14 cellular contexts compared by ENCODE assay signal in the genomic region with DNA sequence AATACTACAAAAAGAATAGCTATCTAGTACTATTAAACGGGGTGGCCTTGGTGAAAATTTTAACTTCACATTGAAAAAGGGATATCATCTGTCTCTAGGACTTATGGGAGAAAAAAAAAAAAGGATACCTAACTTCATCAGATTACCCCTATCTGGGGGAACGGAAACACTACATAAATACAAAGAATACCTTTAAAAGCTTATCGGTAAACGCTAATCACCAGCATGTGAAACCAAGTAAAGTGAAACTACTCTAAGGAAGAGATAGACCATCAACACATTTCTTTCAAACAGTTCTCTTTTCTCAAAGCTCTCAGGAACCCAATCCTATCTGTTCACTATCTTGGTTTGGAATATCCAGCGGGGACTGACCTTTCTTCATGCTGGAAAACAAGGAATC. TPM values are rescaled to one million over a fixed set of nuclear protein-coding genes. Genes with fewer than 3 reads are reported as not detected.
A peak's percentile ranks its signal among the peaks of the same experiment; 100 is the strongest.
DNase-seq lines count a peak whose midpoint lies in the region; ATAC-seq, FAIRE-seq and TF ChIP-seq lines count a peak whose summit lies in the region.
"Had no signal": no experiment of that assay in that cellular context is flagged by ENCODE, and none has a peak within 500 bp of the region (broad histone marks: within the 10 kb centered on the region; RNA-seq: fewer than 3 reads in every experiment).

No MANE protein-coding gene starts in this region.

- no peaks in the 10 kb centered on the region for H3K27me3 ChIP-seq in naive thymus-derived CD4-positive, alpha-beta T cell (ENCODE audit: control insufficient read depth in 2 of 2, insufficient read depth in 2 of 2, low read length in 2 of 2)
- no peaks in the 10 kb centered on the region for H3K27me3 ChIP-seq in pancreas
- H3K27me3 ChIP-seq: colonic mucosa, upper lobe of left lung had no signal

- peak overlapping the region; percentile 27 for H3K4me3 Mint-ChIP-seq in activated CD4-positive, alpha-beta memory T cell treated with anti-CD3 and anti-CD28 coated beads for 36 hours
- peak overlapping the region in 8 of 10 donors; percentile 35 to 78 (median 72) for H3K4me3 Mint-ChIP-seq in naive thymus-derived CD4-positive, alpha-beta T cell

- ATAC-seq in GM21529 (IDR thresholded peaks at IDR 0.05; ENCODE audit: unreplicated experiment) (peak; percentile 16), pancreas (no peak), GM19035 (IDR thresholded peaks at IDR 0.05; ENCODE audit: unreplicated experiment) (no peak)
- ATAC-seq in naive thymus-derived CD4-positive, alpha-beta T cell: no peak
- ATAC-seq: Right ventricle myocardium inferior had no signal

- 46 to 62% methylated on average over 5 of the region's 5 CpGs for WGBS in pancreas, 2 donors

- no peak overlapping the region for H3K4me3 ChIP-seq in naive thymus-derived CD4-positive, alpha-beta T cell (ENCODE audit: low read length)
- no peak overlapping the region for H3K4me3 ChIP-seq in pancreas
- H3K4me3 ChIP-seq: colonic mucosa, upper lobe of left lung had no signal

- no peak for FAIRE-seq in pancreas (lab: Jason Lieb, UNC)
- FAIRE-seq: A204.1 had no signal

- H3K27ac ChIP-seq in naive thymus-derived CD4-positive, alpha-beta T cell (ENCODE audit: low read depth, low read length): no peak overlapping the region
- H3K27ac ChIP-seq in pancreas: no peak overlapping the region
- H3K27ac ChIP-seq: colonic mucosa, upper lobe of left lung had no signal

- H3K27ac Mint-ChIP-seq in activated CD4-positive, alpha-beta memory T cell treated with anti-CD3 and anti-CD28 coated beads for 36 hours: no peak overlapping the region
- peak overlapping the region in 6 of 9 donors; percentile 42 to 87 (median 68) for H3K27ac Mint-ChIP-seq in naive thymus-derived CD4-positive, alpha-beta T cell

- intact Hi-C loops in activated CD4-positive, alpha-beta memory T cell treated with anti-CD3 and anti-CD28 coated beads for 36 hours (cut with micrococcal nuclease): no loop called here
- intact Hi-C loops in naive thymus-derived CD4-positive, alpha-beta T cell (cut with micrococcal nuclease): no loop called here
- intact Hi-C loops in pancreas (cut with DNase I): no loop called here

- H3K4me1 ChIP-seq in naive thymus-derived CD4-positive, alpha-beta T cell (ENCODE audit: control insufficient read depth in 2 of 2, insufficient read depth in 2 of 2, low read length in 2 of 2): peaks cover 8 to 19% of the 10 kb centered on the region in 2 donors
- peaks cover 2 to 21% (median 15%) of the 10 kb centered on the region in 3 donors for H3K4me1 ChIP-seq in pancreas

- no peaks in the 10 kb centered on the region for H3K9me3 Mint-ChIP-seq in activated CD4-positive, alpha-beta memory T cell treated with anti-CD3 and anti-CD28 coated beads for 36 hours
- peaks cover 0 to 2% (median 0%) of the 10 kb centered on the region in 11 donors for H3K9me3 Mint-ChIP-seq in naive thymus-derived CD4-positive, alpha-beta T cell

- peaks cover 0 to 13% (median 0%) of the 10 kb centered on the region in 3 experiments for H3K36me3 ChIP-seq in naive thymus-derived CD4-positive, alpha-beta T cell (ENCODE audit: control insufficient read depth in 2 of 3, insufficient read depth in 3 of 3, low read length in 3 of 3)
- peaks cover 0 to 2% (median 0%) of the 10 kb centered on the region in 3 donors for H3K36me3 ChIP-seq in pancreas
- H3K36me3 ChIP-seq: colonic mucosa had no signal

- DNase-seq in NOMO-1 treated with DMSO at 0.1 percent for 48 hours (lab: John Stamatoyannopoulos, UW; ENCODE audit: unreplicated experiment) (peak; percentile 56), NOMO-1 treated with dmso at 0.1 percent for 144 hours (lab: John Stamatoyannopoulos, UW; ENCODE audit: unreplicated experiment) (no peak), AML-193 (lab: John Stamatoyannopoulos, UW) (no peak), pancreas (no peak)
- no peak for DNase-seq in activated CD4-positive, alpha-beta memory T cell treated with anti-CD3 and anti-CD28 coated beads for 36 hours
- DNase-seq in naive thymus-derived CD4-positive, alpha-beta T cell: no peak
- DNase-seq: colonic mucosa, DMS79 treated with DMSO at 0.1 percent for 48 hours, NCI-H345, upper lobe of left lung had no signal

- CTCF ChIA-PET in activated CD4-positive, alpha-beta memory T cell treated with anti-CD3 and anti-CD28 coated beads for 36 hours (lab: Charles Lee): interaction anchor here (0.7 to 0.8 kb wide), 5 partner anchors 38 to 381 kb away, joined by 3 to 4 read pairs (median 3); no protein-coding TSS in a partner anchor
- CTCF ChIA-PET in naive thymus-derived CD4-positive, alpha-beta T cell (lab: Charles Lee): interaction anchor here (0.6 kb wide), 1 partner anchor 43 kb away, joined by 3 read pairs; no protein-coding TSS in a partner anchor

- POLR2A ChIA-PET in activated CD4-positive, alpha-beta memory T cell treated with anti-CD3 and anti-CD28 coated beads for 36 hours (lab: Charles Lee): no interaction called here
- POLR2A ChIA-PET in naive thymus-derived CD4-positive, alpha-beta T cell (lab: Charles Lee): interaction anchor here (0.6 kb wide), 1 partner anchor 238 kb away, joined by 7 read pairs; no protein-coding TSS in a partner anchor

- H3K9me3 ChIP-seq in naive thymus-derived CD4-positive, alpha-beta T cell (ENCODE audit: control insufficient read depth in 2 of 3, low read length in 3 of 3): no peaks in the 10 kb centered on the region
- H3K9me3 ChIP-seq in pancreas: no peaks in the 10 kb centered on the region
- H3K9me3 ChIP-seq: colonic mucosa, upper lobe of left lung had no signal

- no peak for TF ChIP-seq CTCF in pancreas (IDR thresholded peaks at IDR 0.05)

- H3K27me3 Mint-ChIP-seq in activated CD4-positive, alpha-beta memory T cell treated with anti-CD3 and anti-CD28 coated beads for 36 hours: no peaks in the 10 kb centered on the region
- H3K27me3 Mint-ChIP-seq in naive thymus-derived CD4-positive, alpha-beta T cell: peaks cover 0 to 4% (median 0%) of the 10 kb centered on the region in 5 donors

- H3K36me3 Mint-ChIP-seq in activated CD4-positive, alpha-beta memory T cell treated with anti-CD3 and anti-CD28 coated beads for 36 hours: peaks cover 7% of the 10 kb centered on the region
- peaks cover 0 to 15% (median 12%) of the 10 kb centered on the region in 5 donors for H3K36me3 Mint-ChIP-seq in naive thymus-derived CD4-positive, alpha-beta T cell

- H3K4me1 Mint-ChIP-seq in activated CD4-positive, alpha-beta memory T cell treated with anti-CD3 and anti-CD28 coated beads for 36 hours (ENCODE audit: low read depth): peaks cover 20% of the 10 kb centered on the region
- H3K4me1 Mint-ChIP-seq in naive thymus-derived CD4-positive, alpha-beta T cell: peaks cover 17 to 55% (median 44%) of the 10 kb centered on the region in 7 donors

RNA-seq across cellular contexts. Expression of gene KICS2, which starts 3.5 kb away (rescaled TPM):
- 10 to 100 TPM; 12.4 to 14.1 TPM for total RNA-seq in activated CD4-positive, alpha-beta memory T cell treated with anti-CD3 and anti-CD28 coated beads for 36 hours
- total RNA-seq in naive thymus-derived CD4-positive, alpha-beta T cell: 10 to 100 TPM; 11.7 to 26.9 (median 19.5) TPM
- polyA plus RNA-seq in naive thymus-derived CD4-positive, alpha-beta T cell: 10 to 100 TPM; 11.3 to 12.4 TPM
- 1 to 10 TPM; 5.7 to 8.0 (median 6.9) TPM for total RNA-seq in pancreas
- polyA plus RNA-seq in pancreas: 1 to 10 TPM; 5.1 to 5.6 TPM
